In the genomic region with DNA sequence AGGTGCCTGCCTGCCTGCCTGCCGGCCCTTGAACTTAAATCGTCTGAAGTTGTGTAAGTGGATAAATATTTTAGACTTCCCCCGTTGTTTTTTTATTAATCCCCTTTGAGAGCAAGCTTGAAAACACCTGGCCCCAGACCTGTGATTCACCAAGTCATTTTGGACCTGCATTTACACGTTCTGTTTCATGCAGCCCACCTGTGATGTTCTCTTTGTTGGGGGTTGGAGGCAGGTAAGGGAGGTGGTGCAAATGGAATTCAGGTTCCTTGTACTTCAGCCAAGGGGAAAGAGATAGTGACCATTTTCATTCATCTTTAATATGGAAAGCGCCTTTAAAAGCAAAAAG, we compare ENCODE assay signal across 8 cellular contexts. TPM values are rescaled to one million over a fixed set of nuclear protein-coding genes. Genes with fewer than 3 reads are reported as not detected.
DNase-seq lines count a peak whose midpoint lies in the region; ATAC-seq and TF ChIP-seq lines count a peak whose summit lies in the region.

No MANE protein-coding gene starts in this region.

- H3K9me3 ChIP-seq in heart left ventricle (no peaks in the 10 kb centered on the region), body of pancreas (no peaks in the 10 kb centered on the region), mesenchymal stem cell (ENCODE audit: control insufficient read depth, low read length) (no peaks in the 10 kb centered on the region), uterus (no peaks in the 10 kb centered on the region)

- DNase-seq in heart left ventricle: no peak
- no peak for DNase-seq in left ventricle myocardium superior
- no peak for DNase-seq in body of pancreas
- no peak for DNase-seq in mesenchymal stem cell
- DNase-seq in uterus: no peak
- DNase-seq in hypothalamus (lab: John Stamatoyannopoulos, UW): no peak
- DNase-seq in GM10266 (ENCODE audit: extremely low spot score): no peak

- H2AK5ac ChIP-seq in mesenchymal stem cell (ENCODE audit: low read length, severe bottlenecking): no peak overlapping the region

- no peak overlapping the region for H3K18ac ChIP-seq in mesenchymal stem cell (ENCODE audit: low read depth in 1 of 2, low read length in 2 of 2)

- peak overlapping the region; percentile 72 for H3K9ac ChIP-seq in mesenchymal stem cell (ENCODE audit: low read length)

- TF ChIP-seq CTCF in heart left ventricle (IDR thresholded peaks at IDR 0.05) (no peak), body of pancreas (IDR thresholded peaks at IDR 0.05) (no peak), uterus (IDR thresholded peaks at IDR 0.05) (no peak), GM10266 (IDR thresholded peaks at IDR 0.05; ENCODE audit: control insufficient read depth, insufficient read depth, low read depth, missing control alignments) (no peak)

- H4K91ac ChIP-seq in mesenchymal stem cell (ENCODE audit: low read length): no peak overlapping the region

- H3K79me1 ChIP-seq in mesenchymal stem cell (replicated peaks; ENCODE audit: low read length, poor library complexity, severe bottlenecking): peaks cover 14% of the 10 kb centered on the region

- H3K14ac ChIP-seq in mesenchymal stem cell (ENCODE audit: low read length in 2 of 2): no peak overlapping the region

- peak overlapping the region; percentile 94 for H3K4me2 ChIP-seq in mesenchymal stem cell (ENCODE audit: low read length, poor library complexity, severe bottlenecking)

- no peak overlapping the region for H3K4ac ChIP-seq in mesenchymal stem cell (ENCODE audit: low read depth in 1 of 2, low read length in 2 of 2)

- no peak overlapping the region for H2BK5ac ChIP-seq in mesenchymal stem cell (ENCODE audit: low read depth, low read length, poor library complexity, severe bottlenecking)

- no peak overlapping the region for H2AFZ ChIP-seq in mesenchymal stem cell (ENCODE audit: low read depth, low read length)

- H3K4me1 ChIP-seq in heart left ventricle (peaks cover 0 to 23% (median 13%) of the 10 kb centered on the region in 12 donors), body of pancreas (peaks cover 20% of the 10 kb centered on the region), mesenchymal stem cell (ENCODE audit: control insufficient read depth, insufficient read depth, low read depth, low read length) (peaks cover 28% of the 10 kb centered on the region), uterus (peaks cover 0 to 9% of the 10 kb centered on the region in 2 donors)

- TF ChIP-seq POLR2A in heart left ventricle (IDR thresholded peaks at IDR 0.05) (no peak), body of pancreas (IDR thresholded peaks at IDR 0.05) (no peak), uterus (IDR thresholded peaks at IDR 0.05) (no peak)

- WGBS in heart left ventricle, 4 donors: 28 to 37% (median 33%) methylated on average over 5 of the region's 5 CpGs
- 18 to 20% methylated on average over 5 of the region's 5 CpGs for WGBS in body of pancreas, 2 donors
- 57% methylated on average over 1 of the region's 5 CpGs for WGBS in mesenchymal stem cell

- no peak for ATAC-seq in heart left ventricle
- no peak for ATAC-seq in left ventricle myocardium superior
- ATAC-seq in body of pancreas: no peak
- ATAC-seq in HG03469 (IDR thresholded peaks at IDR 0.05; ENCODE audit: unreplicated experiment): no peak

- peak overlapping the region in 8 of 12 donors; percentile 50 to 85 (median 72) for H3K27ac ChIP-seq in heart left ventricle
- peak overlapping the region in 3 of 4 donors; percentile 74 to 91 (median 79) for H3K27ac ChIP-seq in body of pancreas
- peak overlapping the region; percentile 68 for H3K27ac ChIP-seq in mesenchymal stem cell (ENCODE audit: low read length, poor library complexity, severe bottlenecking)
- H3K27ac ChIP-seq in uterus: no peak overlapping the region

- H3K27me3 ChIP-seq in heart left ventricle: no peaks in the 10 kb centered on the region
- no peaks in the 10 kb centered on the region for H3K27me3 ChIP-seq in body of pancreas
- H3K27me3 ChIP-seq in mesenchymal stem cell (ENCODE audit: control insufficient read depth in 1 of 2, insufficient read depth in 1 of 2, low read length in 2 of 2): peaks cover 0 to 5% of the 10 kb centered on the region in 2 experiments
- H3K27me3 ChIP-seq in uterus: no peaks in the 10 kb centered on the region

- H2BK120ac ChIP-seq in mesenchymal stem cell (ENCODE audit: low read depth, low read length): no peak overlapping the region

- no peak overlapping the region for H2BK12ac ChIP-seq in mesenchymal stem cell (ENCODE audit: low read length in 2 of 2)

- no peak overlapping the region for H4K8ac ChIP-seq in mesenchymal stem cell (ENCODE audit: low read length)

- H3K36me3 ChIP-seq in heart left ventricle: peaks cover 0 to 19% (median 17%) of the 10 kb centered on the region in 9 donors
- H3K36me3 ChIP-seq in body of pancreas (replicated peaks in 1 of 2; ENCODE audit: insufficient read depth in 1 of 2, low read depth in 2 of 2): no peaks in the 10 kb centered on the region
- H3K36me3 ChIP-seq in mesenchymal stem cell (ENCODE audit: control insufficient read depth in 1 of 2, insufficient read depth in 2 of 2, low read depth in 1 of 2, low read length in 2 of 2): peaks cover 4 to 8% of the 10 kb centered on the region in 2 experiments
- no peaks in the 10 kb centered on the region for H3K36me3 ChIP-seq in uterus

- H3K23ac ChIP-seq in mesenchymal stem cell (ENCODE audit: low read length in 2 of 2): no peak overlapping the region

- H3K4me3 ChIP-seq in heart left ventricle (peak overlapping the region; percentile 65 to 90 (median 81)), body of pancreas (peak overlapping the region in 1 of 2 donors; percentile 80), mesenchymal stem cell (ENCODE audit: insufficient read depth in 1 of 2, low read depth in 1 of 2, low read length in 2 of 2) (peak overlapping the region; percentile 80), uterus (peak overlapping the region; percentile 66)

- intact Hi-C loops in heart left ventricle (cut with DNase I) (no loop called here), left ventricle myocardium superior (cut with micrococcal nuclease) (no loop called here), body of pancreas (cut with DNase I) (no loop called here), uterus (cut with DNase I; ENCODE audit: low total_unique reads) (no loop called here)

- H2BK15ac ChIP-seq in mesenchymal stem cell (ENCODE audit: low read depth, poor library complexity, severe bottlenecking): no peak overlapping the region

RNA-seq across cellular contexts. Expression of a gene that starts 1.2 kb away (rescaled TPM):
- total RNA-seq in heart left ventricle (10 to 100 TPM in 1 of 9 donors, 1 to 10 TPM in 8; 3.1 to 13.0 (median 5.7) TPM), left ventricle myocardium superior (4.0 TPM), body of pancreas (10 to 100 TPM in 1 of 2 donors, 1 to 10 TPM in 1; 6.3 to 16.3 TPM), uterus (1 to 10 TPM; 2.3 to 8.8 (median 6.3) TPM)
- 1 to 10 TPM; 2.2 TPM for polyA plus RNA-seq in heart left ventricle
- 3.0 TPM for polyA plus RNA-seq in mesenchymal stem cell (2013, experiment 1 of 2)
- polyA plus RNA-seq in mesenchymal stem cell (2013, experiment 2 of 2): 3.2 TPM

RNA-seq across cellular contexts. Expression of a gene that starts 18.8 kb away (rescaled TPM):
- total RNA-seq in heart left ventricle (under 1 TPM in 1 of 9 donors, not detected in 8; 0.18 TPM), left ventricle myocardium superior (not detected), body of pancreas (1 to 10 TPM; 1.6 to 2.3 TPM), uterus (1 to 10 TPM in 2 of 4 donors, not detected in 2; 1.7 to 3.4 TPM)
- polyA plus RNA-seq in heart left ventricle: under 1 TPM in 1 of 2 donors, not detected in 1; 0.11 TPM
- 0.10 TPM for polyA plus RNA-seq in mesenchymal stem cell (2013, experiment 1 of 2)
- 0.10 TPM for polyA plus RNA-seq in mesenchymal stem cell (2013, experiment 2 of 2)

Comparison
In these comparisons a context has a peak if more than half of its experiments do, and no peak if none do; other contexts are left out.
1. H3K27ac ChIP-seq: peak in heart left ventricle (8 of 12), body of pancreas (3 of 4) and mesenchymal stem cell (single experiment); none in uterus (0 of 2).